ENCODE assay signal across 15 cellular contexts in genomic region chr10:100748251-100749058, GRCh38. TPM values are rescaled to one million over a fixed set of nuclear protein-coding genes. Genes with fewer than 3 reads are reported as not detected.
DNase-seq lines count a peak whose midpoint lies in the region; ATAC-seq and TF ChIP-seq lines count a peak whose summit lies in the region.
"Had no signal": no experiment of that assay in that cellular context is flagged by ENCODE, and none has a peak within 500 bp of the region (broad histone marks: within the 10 kb centered on the region; RNA-seq: fewer than 3 reads in every experiment).

No MANE protein-coding gene starts in this region.

- H3K27me3 ChIP-seq in kidney epithelial cell (ENCODE audit: control insufficient read depth, insufficient read depth, low read length) (peaks cover 4% of the 10 kb centered on the region), spleen (replicated peaks in 1 of 7) (peaks cover 10 to 100% (median 94%) of the 10 kb centered on the region in 7 donors)

- POLR2A ChIA-PET in WTC11 (lab: Charles Lee): no interaction called here

- TF ChIP-seq CTCF in WTC11 (IDR thresholded peaks at IDR 0.05) (no peak), kidney epithelial cell (IDR thresholded peaks at IDR 0.05; ENCODE audit: insufficient read depth, low read length, poor library complexity, severe bottlenecking) (no peak), spleen (IDR thresholded peaks at IDR 0.05 in 8 of 11, conservative IDR thresholded peaks at IDR 0.05 in 3 of 11) (no peak)

- peaks cover 44% of the 10 kb centered on the region for H3K4me1 Mint-ChIP-seq in activated T-cell treated with anti-CD3 and anti-CD28 coated beads, Interleukin-2, amount 50 U/mL, for 24 hours (ENCODE audit: low read depth)
- H3K4me1 Mint-ChIP-seq in WTC11: peaks cover 35% of the 10 kb centered on the region
- peaks cover 31 to 53% of the 10 kb centered on the region in 2 donors for H3K4me1 Mint-ChIP-seq in stimulated activated naive B cell treated with anti-CD40 and anti-IgM and Interleukin-4, amounts not matched to agents 10 μg/mL and 1 μg/mL and 100 μg/mL, for 72 hours

- no peak overlapping the region for H3K27ac ChIP-seq in spleen
- H3K27ac ChIP-seq: esophagus squamous epithelium had no signal

- no peaks in the 10 kb centered on the region for H3K9me3 Mint-ChIP-seq in activated T-cell treated with anti-CD3 and anti-CD28 coated beads, Interleukin-2, amount 50 U/mL, for 24 hours
- no peaks in the 10 kb centered on the region for H3K9me3 Mint-ChIP-seq in WTC11
- H3K9me3 Mint-ChIP-seq in stimulated activated naive B cell treated with anti-CD40 and anti-IgM and Interleukin-4, amounts not matched to agents 10 μg/mL and 1 μg/mL and 100 μg/mL, for 72 hours: no peaks in the 10 kb centered on the region

- H3K4me3 Mint-ChIP-seq in activated T-cell treated with anti-CD3 and anti-CD28 coated beads, Interleukin-2, amount 50 U/mL, for 24 hours: peak overlapping the region; percentile 6
- H3K4me3 Mint-ChIP-seq in WTC11: peak overlapping the region; percentile 34
- peak overlapping the region; percentile 25 to 39 for H3K4me3 Mint-ChIP-seq in stimulated activated naive B cell treated with anti-CD40 and anti-IgM and Interleukin-4, amounts not matched to agents 10 μg/mL and 1 μg/mL and 100 μg/mL, for 72 hours

- H3K4me3 ChIP-seq in kidney epithelial cell (ENCODE audit: low read depth, low read length) (peak overlapping the region; percentile 72), spleen (peak overlapping the region in 3 of 8 donors; percentile 6 to 51 (median 25))

- TF ChIP-seq POLR2A in spleen (IDR thresholded peaks at IDR 0.05): no peak

- no peaks in the 10 kb centered on the region for H3K36me3 Mint-ChIP-seq in activated T-cell treated with anti-CD3 and anti-CD28 coated beads, Interleukin-2, amount 50 U/mL, for 24 hours (ENCODE audit: low read depth)
- H3K36me3 Mint-ChIP-seq in WTC11: no peaks in the 10 kb centered on the region
- H3K36me3 Mint-ChIP-seq in stimulated activated naive B cell treated with anti-CD40 and anti-IgM and Interleukin-4, amounts not matched to agents 10 μg/mL and 1 μg/mL and 100 μg/mL, for 72 hours: peaks cover 3 to 5% of the 10 kb centered on the region in 2 donors

- no peak for DNase-seq in activated T-cell treated with anti-CD3 and anti-CD28 coated beads, Interleukin-2, amount 50 U/mL, for 24 hours
- no peak for DNase-seq in activated T-cell treated with anti-CD3 and anti-CD28 coated beads, Interleukin-2, amount 50 U/mL, for 1 hour
- no peak for DNase-seq in WTC11 (ENCODE audit: low spot score)
- DNase-seq in kidney epithelial cell (ENCODE audit: low read depth): no peak
- DNase-seq in stimulated activated naive B cell treated with anti-CD40 and anti-IgM and Interleukin-4, amounts not matched to agents 10 μg/mL and 1 μg/mL and 100 μg/mL, for 72 hours: no peak
- DNase-seq in spleen: no peak
- DNase-seq in hypothalamus (lab: John Stamatoyannopoulos, UW): no peak
- no peak for DNase-seq in effector CD4-positive, alpha-beta T cell
- DNase-seq: activated CD4-positive, CD25-positive, alpha-beta regulatory T cell; activated effector memory CD4-positive, alpha-beta T cell treated with anti-CD3 and anti-CD28 coated beads, Interleukin-2, amount 50 U/mL, for 16 hours; esophagus squamous epithelium; NCI-H510A; Right ventricle myocardium superior had no signal

- H3K27ac Mint-ChIP-seq in activated T-cell treated with anti-CD3 and anti-CD28 coated beads, Interleukin-2, amount 50 U/mL, for 24 hours: no peak overlapping the region
- H3K27ac Mint-ChIP-seq in WTC11: no peak overlapping the region
- peak overlapping the region; percentile 89 for H3K27ac Mint-ChIP-seq in stimulated activated naive B cell treated with anti-CD40 and anti-IgM and Interleukin-4, amounts not matched to agents 10 μg/mL and 1 μg/mL and 100 μg/mL, for 72 hours

- WGBS in spleen, 5 donors: 2 to 7% (median 3%) methylated on average over 28 to 53 of the region's 53 CpGs

- CTCF ChIA-PET in WTC11 (lab: Charles Lee): interaction anchor here (0.9 to 2.8 kb wide), 5 partner anchors 8 to 185 kb away, joined by 3 to 21 read pairs (median 4); no protein-coding TSS in a partner anchor

- H3K4me1 ChIP-seq in spleen: peaks cover 25 to 69% (median 57%) of the 10 kb centered on the region in 6 donors

- H3K9me3 ChIP-seq in spleen: no peaks in the 10 kb centered on the region
- H3K9me3 ChIP-seq: esophagus squamous epithelium had no signal

- intact Hi-C loops in spleen (cut with DNase I; ENCODE audit: low total_unique reads): no loop called here

- ATAC-seq in WTC11: no peak
- ATAC-seq in stimulated activated naive B cell treated with anti-CD40 and anti-IgM and Interleukin-4, amounts not matched to agents 10 μg/mL and 1 μg/mL and 100 μg/mL, for 72 hours (replicated peaks): no peak
- ATAC-seq: HCT116 had no signal

- H3K36me3 ChIP-seq in kidney epithelial cell (ENCODE audit: control insufficient read depth, insufficient read depth, low read length) (peaks cover 5% of the 10 kb centered on the region), spleen (no peaks in the 10 kb centered on the region)
- H3K36me3 ChIP-seq: esophagus squamous epithelium had no signal

- peaks cover 93% of the 10 kb centered on the region for H3K27me3 Mint-ChIP-seq in activated T-cell treated with anti-CD3 and anti-CD28 coated beads, Interleukin-2, amount 50 U/mL, for 24 hours
- peaks cover 96% of the 10 kb centered on the region for H3K27me3 Mint-ChIP-seq in WTC11 (ENCODE audit: low read depth)
- H3K27me3 Mint-ChIP-seq in stimulated activated naive B cell treated with anti-CD40 and anti-IgM and Interleukin-4, amounts not matched to agents 10 μg/mL and 1 μg/mL and 100 μg/mL, for 72 hours: peaks cover 70 to 84% of the 10 kb centered on the region in 2 donors

TF ChIP-seq in WTC11, 78 proteins besides CTCF, POLR2A, EP300 and RAD21:
- no peak for TF ChIP-seq PREB (CRISPR knock-in tag; IDR thresholded peaks at IDR 0.05; ENCODE audit: borderline replicate concordance)

RNA-seq across cellular contexts. Expression of gene PAX2, which starts 3.1 kb away (rescaled TPM):
- 0.09 to 0.21 TPM in 2 of 3 replicates, not detected in the other for total RNA-seq in WTC11 (2021)
- total RNA-seq in kidney epithelial cell: 5.1 and 7.9 TPM in 2 replicates
- not detected for total RNA-seq in spleen
- not detected for polyA plus RNA-seq in spleen
- total RNA-seq: esophagus squamous epithelium, Right ventricle myocardium superior, urinary bladder had no signal
- polyA plus RNA-seq: urinary bladder had no signal
